In genomic region chr1:201876148-201876547, GRCh38 we compare ENCODE assay signal across 13 cellular contexts. TPM values are rescaled to one million over a fixed set of nuclear protein-coding genes. Genes with fewer than 3 reads are reported as not detected.
DNase-seq lines count a peak whose midpoint lies in the region; ATAC-seq and TF ChIP-seq lines count a peak whose summit lies in the region.
"Had no signal": no experiment of that assay in that cellular context is flagged by ENCODE, and none has a peak within 500 bp of the region (broad histone marks: within the 10 kb centered on the region; RNA-seq: fewer than 3 reads in every experiment).

No MANE protein-coding gene starts in this region.

- intact Hi-C loops in PC-9 (cut with micrococcal nuclease; ENCODE audit: unreplicated experiment): loop anchor here (5.0 kb wide), 1 partner anchor 96 kb away; no protein-coding TSS in a partner anchor
- intact Hi-C loops in esophagus muscularis mucosa (cut with DNase I): no loop called here
- intact Hi-C loops in gastrocnemius medialis (cut with DNase I; ENCODE audit: low total_unique reads): no loop called here

- H3K27me3 ChIP-seq in PC-9 (ENCODE audit: insufficient read depth, low read depth) (no peaks in the 10 kb centered on the region), esophagus muscularis mucosa (no peaks in the 10 kb centered on the region), gastrocnemius medialis (no peaks in the 10 kb centered on the region)
- H3K27me3 ChIP-seq: sigmoid colon had no signal

- H2AFZ ChIP-seq in PC-9: no peak overlapping the region

- H3K4me1 ChIP-seq in PC-9 (replicated peaks; ENCODE audit: insufficient read depth) (peaks cover 2% of the 10 kb centered on the region), esophagus muscularis mucosa (peaks cover 3 to 14% (median 7%) of the 10 kb centered on the region in 4 donors), gastrocnemius medialis (peaks cover 21 to 36% of the 10 kb centered on the region in 2 donors)

- no peaks in the 10 kb centered on the region for H3K9me2 ChIP-seq in PC-9 (ENCODE audit: insufficient read depth)

- H3K9me3 ChIP-seq in PC-9 (ENCODE audit: insufficient read depth, low read depth) (no peaks in the 10 kb centered on the region), esophagus muscularis mucosa (no peaks in the 10 kb centered on the region), gastrocnemius medialis (no peaks in the 10 kb centered on the region)
- H3K9me3 ChIP-seq: sigmoid colon had no signal

- CTCF ChIA-PET in PC-9 (lab: Charles Lee): interaction anchor here (0.7 kb wide), 2 partner anchors 94 to 314 kb away, joined by 3 to 14 read pairs; no protein-coding TSS in a partner anchor

- no peak for TF ChIP-seq POLR2A in esophagus muscularis mucosa (IDR thresholded peaks at IDR 0.05; ENCODE audit: low read depth)
- no peak for TF ChIP-seq POLR2A in gastrocnemius medialis (IDR thresholded peaks at IDR 0.05)

- ATAC-seq in GM19328 (IDR thresholded peaks at IDR 0.05; ENCODE audit: unreplicated experiment) (no peak), gastrocnemius medialis (no peak)
- ATAC-seq: stimulated activated naive CD8-positive, alpha-beta T cell treated with anti-CD3 and anti-CD28 coated beads, Interleukin-15, Interleukin-2, amounts not matched to agents 100 U/mL and 50 U/mL, for 24 hours had no signal

- H3K4me3 ChIP-seq in PC-9: no peak overlapping the region
- H3K4me3 ChIP-seq in esophagus muscularis mucosa: no peak overlapping the region
- no peak overlapping the region for H3K4me3 ChIP-seq in gastrocnemius medialis
- H3K4me3 ChIP-seq: sigmoid colon had no signal

- no peaks in the 10 kb centered on the region for H4K20me1 ChIP-seq in PC-9 (ENCODE audit: insufficient read depth)

- H3F3A ChIP-seq in PC-9 (ENCODE audit: insufficient read depth, low read depth): peaks cover 36% of the 10 kb centered on the region

- in situ Hi-C loops in gastrocnemius medialis (cut with MboI; ENCODE audit: low sequenced_read_pairs in 4 of 4): loop anchor here in 3 of 4 donors (25.0 kb wide), 1 partner anchor 261 kb away; the partner anchor contains the start of gene ARL8A (in 3 of the 3)

- H3K36me3 ChIP-seq in PC-9 (ENCODE audit: low read depth) (peaks cover 20% of the 10 kb centered on the region), esophagus muscularis mucosa (peaks cover 18 to 57% (median 48%) of the 10 kb centered on the region in 4 donors), gastrocnemius medialis (peaks cover 0 to 43% of the 10 kb centered on the region in 2 donors)

- TF ChIP-seq CTCF in PC-9 (conservative IDR thresholded peaks at IDR 0.05): peak; percentile 52; the same call in 1 of the 2 replicates
- peak in 2 of 3 experiments; percentile 30 to 41 for TF ChIP-seq CTCF in esophagus muscularis mucosa (IDR thresholded peaks at IDR 0.05)
- TF ChIP-seq CTCF in gastrocnemius medialis (IDR thresholded peaks at IDR 0.05 in 4 of 5, conservative IDR thresholded peaks at IDR 0.05 in 1 of 5): peak in 1 of 5 experiments; percentile 14

- H3K79me2 ChIP-seq in PC-9 (ENCODE audit: low read depth): no peaks in the 10 kb centered on the region

- peak; percentile 34 for DNase-seq in SIG-M5 treated with dmso at 0.1 percent for 504 hours (lab: John Stamatoyannopoulos, UW; ENCODE audit: unreplicated experiment)
- DNase-seq in SIG-M5 (lab: John Stamatoyannopoulos, UW): no peak
- no peak for DNase-seq in PC-9
- DNase-seq in esophagus muscularis mucosa (ENCODE audit: extremely low spot score): no peak
- no peak for DNase-seq in substantia nigra (lab: John Stamatoyannopoulos, UW)
- no peak for DNase-seq in stimulated activated CD4-positive, alpha-beta T cell treated with anti-CD3 and anti-CD28 coated beads, Interleukin-2, amount 100 ng/mL, for 24 hours
- DNase-seq in gastrocnemius medialis: no peak
- DNase-seq: hypothalamus; NCI-H1092 treated with DMSO at 0.1 percent for 48 hours; sigmoid colon; stimulated activated naive CD8-positive, alpha-beta T cell treated with anti-CD3 and anti-CD28 coated beads, Interleukin-15, Interleukin-2, amounts not matched to agents 100 U/mL and 50 U/mL, for 24 hours had no signal

- no peak for TF ChIP-seq EP300 in esophagus muscularis mucosa (IDR thresholded peaks at IDR 0.05)

- 54% methylated on average over 7 of the region's 7 CpGs for whole genome bisulfite sequencing in esophagus muscularis mucosa

- H3K4me2 ChIP-seq in PC-9: no peak overlapping the region

- no TSS peak for BruUV-seq in PC-9 (replicated peaks; lab: Mats Ljungman, UMichigan)

- POLR2A ChIA-PET in PC-9 (lab: Charles Lee; ENCODE audit: unreplicated experiment): no interaction called here

- H3K27ac ChIP-seq in PC-9 (no peak overlapping the region), esophagus muscularis mucosa (replicated peaks in 1 of 4) (no peak overlapping the region), substantia nigra (ENCODE audit: low read depth, low read length, poor library complexity, severe bottlenecking) (peak overlapping the region; percentile 6), gastrocnemius medialis (no peak overlapping the region)
- H3K27ac ChIP-seq: sigmoid colon had no signal

RNA-seq across cellular contexts. Expression of gene SHISA4, which starts 12.6 kb away (rescaled TPM):
- total RNA-seq in PC-9 (2021) (22.4 and 28.6 TPM in 2 replicates), esophagus muscularis mucosa (10 to 100 TPM; 20.3 to 31.0 (median 28.5) TPM), gastrocnemius medialis (100 to 1,000 TPM in 2 of 4 donors, 10 to 100 TPM in 2; 76.6 to 384 (median 229) TPM)
- total RNA-seq: B cell had no signal

RNA-seq across cellular contexts. Expression of gene IPO9, which starts 47.2 kb away (rescaled TPM):
- total RNA-seq in PC-9 (2021) (67.3 and 76.2 TPM in 2 replicates), esophagus muscularis mucosa (10 to 100 TPM; 17.4 to 31.8 (median 23.1) TPM), gastrocnemius medialis (10 to 100 TPM in 2 of 4 donors, 1 to 10 TPM in 2; 7.2 to 16.3 (median 10.3) TPM)
